In genomic region chr10:71742301-71743098, GRCh38 we compare ENCODE assay signal across 14 cellular contexts. TPM values are rescaled to one million over a fixed set of nuclear protein-coding genes. Genes with fewer than 3 reads are reported as not detected.
DNase-seq lines count a peak whose midpoint lies in the region; ATAC-seq and TF ChIP-seq lines count a peak whose summit lies in the region.
"Had no signal": no experiment of that assay in that cellular context is flagged by ENCODE, and none has a peak within 500 bp of the region (broad histone marks: within the 10 kb centered on the region; RNA-seq: fewer than 3 reads in every experiment).

No MANE protein-coding gene starts in this region.

- H3F3A ChIP-seq in GM23338 (replicated peaks; ENCODE audit: low read depth) = no peaks in the 10 kb centered on the region

- no peaks in the 10 kb centered on the region for H3K27me3 ChIP-seq in CD4-positive, alpha-beta memory T cell (ENCODE audit: insufficient read depth, low read length)
- H3K27me3 ChIP-seq in GM23338 (ENCODE audit: insufficient read depth) (no peaks in the 10 kb centered on the region), right cardiac atrium (ENCODE audit: control insufficient read depth, insufficient read depth) (no peaks in the 10 kb centered on the region)
- H3K27me3 ChIP-seq in effector memory CD4-positive, alpha-beta T cell (replicated peaks; ENCODE audit: control insufficient read depth, insufficient read depth, low read length, poor library complexity, severe bottlenecking) = no peaks in the 10 kb centered on the region
- H3K27me3 ChIP-seq: BLaER1 treated with 17β-estradiol and CSF1 and Interleukin-3, amounts not matched to agents 10 nM and 100 nM; brain microvascular endothelial cell had no signal

- no peaks in the 10 kb centered on the region for H4K20me1 ChIP-seq in GM23338 (replicated peaks; ENCODE audit: insufficient read depth)
- H4K20me1 ChIP-seq: BLaER1 treated with 17β-estradiol and CSF1 and Interleukin-3, amounts not matched to agents 10 nM and 100 nM had no signal

- no peak overlapping the region for H2AFZ ChIP-seq in GM23338

- H3K36me3 Mint-ChIP-seq in CD4-positive, alpha-beta memory T cell = peaks cover 0 to 3% of the 10 kb centered on the region in 2 donors
- H3K36me3 Mint-ChIP-seq in GM23338 (ENCODE audit: low read depth) = no peaks in the 10 kb centered on the region; the same call in 2 of the 3 replicates
- peaks cover 6% of the 10 kb centered on the region for H3K36me3 Mint-ChIP-seq in activated CD4-positive, alpha-beta memory T cell treated with anti-CD3 and anti-CD28 coated beads, Interleukin-2, amount 10 ng/mL, durations not matched to agents 7 days and 5 days (ENCODE audit: low read depth)

- TF ChIP-seq CTCF in GM23338 (conservative IDR thresholded peaks at IDR 0.05; ENCODE audit: low read depth in 2 of 2) = no peak

- POLR2A ChIA-PET in CD4-positive, alpha-beta memory T cell (lab: Charles Lee; ENCODE audit: partially characterized antibody) = interaction anchor here (0.8 to 26.4 kb wide), 6 partner anchors 10 to 555 kb away, joined by 3 to 1191 read pairs (median 92); partner anchors contain the start of genes C10orf105 and VSIR
- POLR2A ChIA-PET in activated CD4-positive, alpha-beta memory T cell treated with anti-CD3 and anti-CD28 coated beads, Interleukin-2, amount 10 ng/mL, durations not matched to agents 7 days and 5 days (lab: Charles Lee) = interaction anchor here (1.0 to 15.4 kb wide), 9 partner anchors 10 to 43 kb away, joined by 3 to 310 read pairs (median 5); partner anchors contain the start of gene VSIR

- H3K27me3 Mint-ChIP-seq in CD4-positive, alpha-beta memory T cell = no peaks in the 10 kb centered on the region
- H3K27me3 Mint-ChIP-seq in GM23338 (ENCODE audit: insufficient read depth, low read depth, poor library complexity) = peaks cover 8% of the 10 kb centered on the region
- H3K27me3 Mint-ChIP-seq in activated CD4-positive, alpha-beta memory T cell treated with anti-CD3 and anti-CD28 coated beads, Interleukin-2, amount 10 ng/mL, durations not matched to agents 7 days and 5 days = no peaks in the 10 kb centered on the region

- ATAC-seq in GM23338 (no peak), right cardiac atrium (no peak)

- peaks cover 77 to 100% (median 93%) of the 10 kb centered on the region in 4 donors for H3K4me1 Mint-ChIP-seq in CD4-positive, alpha-beta memory T cell
- H3K4me1 Mint-ChIP-seq in GM23338 = peaks cover 14% of the 10 kb centered on the region
- peaks cover 91% of the 10 kb centered on the region for H3K4me1 Mint-ChIP-seq in activated CD4-positive, alpha-beta memory T cell treated with anti-CD3 and anti-CD28 coated beads, Interleukin-2, amount 10 ng/mL, durations not matched to agents 7 days and 5 days

- no peaks in the 10 kb centered on the region for H3K79me2 ChIP-seq in GM23338 (replicated peaks; ENCODE audit: insufficient read depth)

- intact Hi-C loops in CD4-positive, alpha-beta memory T cell (cut with micrococcal nuclease) = loop anchor here (10.0 kb wide), 1 partner anchor 342 kb away; the partner anchor contains the start of gene SPOCK2
- intact Hi-C loops in right cardiac atrium (cut with DNase I) = no loop called here

- no peaks in the 10 kb centered on the region for H3K9me2 ChIP-seq in GM23338 (ENCODE audit: insufficient read depth)

- H3K4me3 ChIP-seq in CD4-positive, alpha-beta memory T cell (ENCODE audit: low read length in 2 of 2) = peak overlapping the region; percentile 41 to 45
- no peak overlapping the region for H3K4me3 ChIP-seq in GM23338
- H3K4me3 ChIP-seq in effector memory CD4-positive, alpha-beta T cell (ENCODE audit: insufficient read depth, low read depth, low read length, poor library complexity, severe bottlenecking) = peak overlapping the region; percentile 23
- H3K4me3 ChIP-seq in right cardiac atrium (ENCODE audit: low read length) = no peak overlapping the region
- H3K4me3 ChIP-seq: BLaER1 treated with 17β-estradiol and CSF1 and Interleukin-3, amounts not matched to agents 10 nM and 100 nM had no signal

- peak overlapping the region; percentile 71 to 90 (median 80) for H3K4me3 Mint-ChIP-seq in CD4-positive, alpha-beta memory T cell
- no peak overlapping the region for H3K4me3 Mint-ChIP-seq in GM23338
- H3K4me3 Mint-ChIP-seq in activated CD4-positive, alpha-beta memory T cell treated with anti-CD3 and anti-CD28 coated beads, Interleukin-2, amount 10 ng/mL, durations not matched to agents 7 days and 5 days = peak overlapping the region; percentile 43

- peak overlapping the region; percentile 92 to 99 (median 95) for H3K27ac Mint-ChIP-seq in CD4-positive, alpha-beta memory T cell
- H3K27ac Mint-ChIP-seq in GM23338 = no peak overlapping the region
- peak overlapping the region; percentile 78 for H3K27ac Mint-ChIP-seq in activated CD4-positive, alpha-beta memory T cell treated with anti-CD3 and anti-CD28 coated beads, Interleukin-2, amount 10 ng/mL, durations not matched to agents 7 days and 5 days

- peak overlapping the region; percentile 43 for H3K27ac ChIP-seq in CD4-positive, alpha-beta memory T cell (ENCODE audit: low read depth, low read length)
- no peak overlapping the region for H3K27ac ChIP-seq in GM23338 (ENCODE audit: low read depth)
- H3K27ac ChIP-seq in effector memory CD4-positive, alpha-beta T cell (ENCODE audit: insufficient read depth, low read length, poor library complexity, severe bottlenecking) = peak overlapping the region; percentile 57
- H3K27ac ChIP-seq in right cardiac atrium (ENCODE audit: low read length) = no peak overlapping the region
- H3K27ac ChIP-seq: brain microvascular endothelial cell had no signal

- 91% methylated on average over 10 of the region's 10 CpGs for WGBS in right cardiac atrium

- peak; percentile 22 to 64 (median 52) for DNase-seq in CD4-positive, alpha-beta memory T cell
- DNase-seq in GM23338 (ENCODE audit: low spot score) (no peak), SW480 (ENCODE audit: low spot score) (no peak), NCI-H1092 treated with DMSO at 0.1 percent for 48 hours (lab: John Stamatoyannopoulos, UW) (no peak), right cardiac atrium (no peak)
- no peak for DNase-seq in activated CD4-positive, alpha-beta memory T cell treated with anti-CD3 and anti-CD28 coated beads, Interleukin-2, amount 10 ng/mL, durations not matched to agents 7 days and 5 days
- no peak for DNase-seq in effector memory CD4-positive, alpha-beta T cell
- DNase-seq: brain microvascular endothelial cell, foreskin melanocyte, mesenchymal stem cell, NCI-H1694, NCI-H510A, nucleus accumbens had no signal

- CTCF ChIA-PET in CD4-positive, alpha-beta memory T cell (lab: Charles Lee; ENCODE audit: partially characterized antibody) = interaction anchor here (1.0 to 10.0 kb wide), 14 partner anchors 7 to 46 kb away, joined by 3 to 64 read pairs (median 5); partner anchors contain the start of gene VSIR
- CTCF ChIA-PET in activated CD4-positive, alpha-beta memory T cell treated with anti-CD3 and anti-CD28 coated beads, Interleukin-2, amount 10 ng/mL, durations not matched to agents 7 days and 5 days (lab: Charles Lee) = interaction anchor here (0.9 to 4.5 kb wide), 7 partner anchors 10 to 154 kb away, joined by 3 to 28 read pairs (median 6); partner anchors contain the start of gene VSIR

- no peaks in the 10 kb centered on the region for H3K9me3 ChIP-seq in CD4-positive, alpha-beta memory T cell (ENCODE audit: control insufficient read depth in 1 of 2, low read length in 2 of 2)
- H3K9me3 ChIP-seq in effector memory CD4-positive, alpha-beta T cell (ENCODE audit: control insufficient read depth, low read length) = no peaks in the 10 kb centered on the region
- no peaks in the 10 kb centered on the region for H3K9me3 ChIP-seq in right cardiac atrium (ENCODE audit: control insufficient read depth, low read length)

- peaks cover 100% of the 10 kb centered on the region for H3K4me1 ChIP-seq in CD4-positive, alpha-beta memory T cell (ENCODE audit: insufficient read depth, low read length)
- H3K4me1 ChIP-seq in GM23338 (ENCODE audit: insufficient read depth) (no peaks in the 10 kb centered on the region), right cardiac atrium (ENCODE audit: control insufficient read depth, insufficient read depth, low read length) (peaks cover 19% of the 10 kb centered on the region)
- peaks cover 87% of the 10 kb centered on the region for H3K4me1 ChIP-seq in effector memory CD4-positive, alpha-beta T cell (ENCODE audit: control insufficient read depth, insufficient read depth, low read length, poor library complexity, severe bottlenecking)

- H3K36me3 ChIP-seq in CD4-positive, alpha-beta memory T cell (ENCODE audit: insufficient read depth, low read length) = no peaks in the 10 kb centered on the region
- H3K36me3 ChIP-seq in GM23338 (ENCODE audit: insufficient read depth) = no peaks in the 10 kb centered on the region
- H3K36me3 ChIP-seq in effector memory CD4-positive, alpha-beta T cell (ENCODE audit: control insufficient read depth, insufficient read depth, low read length) = no peaks in the 10 kb centered on the region
- H3K36me3 ChIP-seq: BLaER1 treated with 17β-estradiol and CSF1 and Interleukin-3, amounts not matched to agents 10 nM and 100 nM; brain microvascular endothelial cell had no signal

- no peaks in the 10 kb centered on the region for H3K9me3 Mint-ChIP-seq in CD4-positive, alpha-beta memory T cell
- H3K9me3 Mint-ChIP-seq in GM23338 = no peaks in the 10 kb centered on the region
- H3K9me3 Mint-ChIP-seq in activated CD4-positive, alpha-beta memory T cell treated with anti-CD3 and anti-CD28 coated beads, Interleukin-2, amount 10 ng/mL, durations not matched to agents 7 days and 5 days = no peaks in the 10 kb centered on the region

- H3K4me2 ChIP-seq in GM23338 = no peak overlapping the region

TF ChIP-seq in GM23338, 12 proteins besides CTCF, POLR2A, EP300 and RAD21:
- TF ChIP-seq EZH2 (IDR thresholded peaks at IDR 0.05; ENCODE audit: low read depth, unreplicated experiment) (no peak), ZNF331 (CRISPR knock-in tag; IDR thresholded peaks at IDR 0.05; ENCODE audit: low read depth) (peak; percentile 82)

RNA-seq across cellular contexts. Expression of gene C10orf105, which starts 22.9 kb away (rescaled TPM):
- total RNA-seq in CD4-positive, alpha-beta memory T cell = under 1 TPM; 0.11 to 0.12 TPM
- under 1 TPM; 0.07 TPM for polyA plus RNA-seq in CD4-positive, alpha-beta memory T cell
- total RNA-seq in GM23338 (2014; rRNA removed; shearing (Covaris generic)) = 0.17 and 0.19 TPM in 2 replicates
- 0.15 and 0.19 TPM in 2 replicates for polyA plus RNA-seq in GM23338 (2016; fragmentation: Nextera tagmentation; extraction: Ambion mirVana)
- total RNA-seq in activated CD4-positive, alpha-beta memory T cell treated with anti-CD3 and anti-CD28 coated beads, Interleukin-2, amount 10 ng/mL, durations not matched to agents 7 days and 5 days = under 1 TPM; 0.25 to 0.33 TPM
- under 1 TPM in 3 of 4 donors, not detected in 1; 0.14 to 0.36 (median 0.24) TPM for total RNA-seq in right cardiac atrium
- 0.09 TPM for polyA plus RNA-seq in right cardiac atrium

RNA-seq across cellular contexts. Expression of gene VSIR, which starts 30.8 kb away (rescaled TPM):
- 10 to 100 TPM; 97.8 to 98.4 TPM for total RNA-seq in CD4-positive, alpha-beta memory T cell
- polyA plus RNA-seq in CD4-positive, alpha-beta memory T cell = 100 to 1,000 TPM; 350 to 372 TPM
- total RNA-seq in GM23338 (2014; rRNA removed; shearing (Covaris generic)) = 0.04 and 0.10 TPM in 2 replicates
- 0.74 TPM in 1 of 2 replicates, not detected in the other for polyA plus RNA-seq in GM23338 (2016; fragmentation: Nextera tagmentation; extraction: Ambion mirVana)
- total RNA-seq in activated CD4-positive, alpha-beta memory T cell treated with anti-CD3 and anti-CD28 coated beads, Interleukin-2, amount 10 ng/mL, durations not matched to agents 7 days and 5 days = 100 to 1,000 TPM; 109 TPM
- 10 to 100 TPM; 29.3 to 55.1 (median 34.4) TPM for total RNA-seq in right cardiac atrium
- polyA plus RNA-seq in right cardiac atrium = 36.8 TPM

Comparison
In these comparisons a context has a peak if more than half of its experiments do, and no peak if none do; other contexts are left out.
1. DNase-seq: peak in CD4-positive, alpha-beta memory T cell (5 of 5); none in GM23338 (single experiment), activated CD4-positive, alpha-beta memory T cell treated with anti-CD3 and anti-CD28 coated beads, Interleukin-2, amount 10 ng/mL, durations not matched to agents 7 days and 5 days (single experiment), effector memory CD4-positive, alpha-beta T cell (0 of 3), SW480 (single experiment), NCI-H1092 treated with DMSO at 0.1 percent for 48 hours (single experiment) and right cardiac atrium (0 of 3).
2. H3K27ac ChIP-seq: peak in CD4-positive, alpha-beta memory T cell (single experiment) and effector memory CD4-positive, alpha-beta T cell (single experiment); none in GM23338 (single experiment) and right cardiac atrium (single experiment).
3. H3K4me3 ChIP-seq: peak in CD4-positive, alpha-beta memory T cell (2 of 2) and effector memory CD4-positive, alpha-beta T cell (single experiment); none in GM23338 (single experiment) and right cardiac atrium (single experiment).
4. RNA of gene VSIR, which starts 30.8 kb away (total RNA-seq): 109 TPM in activated CD4-positive, alpha-beta memory T cell treated with anti-CD3 and anti-CD28 coated beads, Interleukin-2, amount 10 ng/mL, durations not matched to agents 7 days and 5 days, 97.8 to 98.4 TPM in CD4-positive, alpha-beta memory T cell and 29.3 to 55.1 TPM in right cardiac atrium; 0.04 to 0.10 TPM in GM23338; every median in the first group is over 10 times any median in the second.